11 cellular contexts compared by ENCODE assay signal in genomic region chr3:184399410-184399809, GRCh38. TPM values are rescaled to one million over a fixed set of nuclear protein-coding genes. Genes with fewer than 3 reads are reported as not detected.
A peak's percentile ranks its signal among the peaks of the same experiment; 100 is the strongest.
DNase-seq lines count a peak whose midpoint lies in the region; ATAC-seq, FAIRE-seq and TF ChIP-seq lines count a peak whose summit lies in the region.
"Had no signal": no experiment of that assay in that cellular context is flagged by ENCODE, and none has a peak within 500 bp of the region (broad histone marks: within the 10 kb centered on the region; RNA-seq: fewer than 3 reads in every experiment).

No MANE protein-coding gene starts in this region.

- DNase-seq in H54 (ENCODE audit: insufficient read length, low spot score) (peak; percentile 92), foreskin keratinocyte (peak; percentile 16 to 29), sigmoid colon (peak; percentile 83), NCI-H2171 (lab: John Stamatoyannopoulos, UW) (no peak), SHP77 treated with DMSO at 0.1 percent for 48 hours (lab: John Stamatoyannopoulos, UW) (no peak)
- DNase-seq: activated CD8-positive, alpha-beta memory T cell treated with anti-CD3 and anti-CD28 coated beads for 24 hours; DND-41; gastrocnemius medialis had no signal

- H3K36me3 ChIP-seq in sigmoid colon = no peaks in the 10 kb centered on the region
- H3K36me3 ChIP-seq: gastrocnemius medialis had no signal

- H3K27me3 ChIP-seq in foreskin keratinocyte (peaks cover 51% of the 10 kb centered on the region), sigmoid colon (peaks cover 0 to 13% (median 3%) of the 10 kb centered on the region in 3 donors)

- peak; percentile 95 for FAIRE-seq in H54 (lab: Jason Lieb, UNC)

- no peaks in the 10 kb centered on the region for H3K9me3 ChIP-seq in sigmoid colon
- H3K9me3 ChIP-seq: gastrocnemius medialis had no signal

- no peak overlapping the region for H3K27ac ChIP-seq in foreskin keratinocyte
- H3K27ac ChIP-seq in sigmoid colon = no peak overlapping the region
- H3K27ac ChIP-seq: gastrocnemius medialis had no signal

- no peak overlapping the region for H3K4me3 ChIP-seq in sigmoid colon
- H3K4me3 ChIP-seq: gastrocnemius medialis had no signal

- H3K4me1 ChIP-seq in foreskin keratinocyte = peaks cover 3% of the 10 kb centered on the region
- H3K4me1 ChIP-seq in sigmoid colon = no peaks in the 10 kb centered on the region
- H3K4me1 ChIP-seq: gastrocnemius medialis had no signal

- no peak for TF ChIP-seq POLR2A in H54 (IDR thresholded peaks at IDR 0.05; ENCODE audit: low read depth, low read length)
- TF ChIP-seq POLR2A in sigmoid colon (IDR thresholded peaks at IDR 0.05) = no peak

- TF ChIP-seq EP300 in sigmoid colon (IDR thresholded peaks at IDR 0.05) = no peak

- ATAC-seq in SK-N-SH treated with all-trans-retinoic acid at 6 μM for 48 hours (peak; percentile 86), foreskin keratinocyte (no peak), HG03196 (IDR thresholded peaks at IDR 0.05; ENCODE audit: unreplicated experiment) (no peak), HG03378 (IDR thresholded peaks at IDR 0.05; ENCODE audit: unreplicated experiment) (no peak)

- no peak for TF ChIP-seq CTCF in foreskin keratinocyte (conservative IDR thresholded peaks at IDR 0.05)
- TF ChIP-seq CTCF in sigmoid colon (IDR thresholded peaks at IDR 0.05) = no peak

- intact Hi-C loops in sigmoid colon (cut with DNase I) = no loop called here

- 14 to 34% methylated on average over 9 of the region's 9 CpGs for WGBS in sigmoid colon, 2 donors

TF ChIP-seq in SK-N-SH treated with all-trans-retinoic acid at 6 μM for 48 hours, 23 proteins besides CTCF, POLR2A, EP300 and RAD21:
- TF ChIP-seq CREB5 (CRISPR knock-in tag; IDR thresholded peaks at IDR 0.05; ENCODE audit: low read depth) (no peak), ESRRG (CRISPR knock-in tag; IDR thresholded peaks at IDR 0.05) (no peak), ZNF8 (CRISPR knock-in tag; IDR thresholded peaks at IDR 0.05) (no peak), ZC3H10 (CRISPR knock-in tag; IDR thresholded peaks at IDR 0.05) (no peak), TOX (CRISPR knock-in tag; IDR thresholded peaks at IDR 0.05; ENCODE audit: borderline replicate concordance) (no peak), SNAI2 (CRISPR knock-in tag; IDR thresholded peaks at IDR 0.05) (no peak), ZNF70 (CRISPR knock-in tag; IDR thresholded peaks at IDR 0.05) (no peak), ISL1 (CRISPR knock-in tag; IDR thresholded peaks at IDR 0.05) (no peak), CSRNP3 (CRISPR knock-in tag; IDR thresholded peaks at IDR 0.05) (no peak), PATZ1 (CRISPR knock-in tag; IDR thresholded peaks at IDR 0.05; ENCODE audit: borderline replicate concordance) (no peak), BACH2 (CRISPR knock-in tag; IDR thresholded peaks at IDR 0.05; ENCODE audit: borderline replicate concordance) (no peak)

RNA-seq across cellular contexts. Expression of gene CHRD, which starts 19.6 kb away (rescaled TPM):
- not detected in 2 replicates for total RNA-seq in foreskin keratinocyte
- polyA plus RNA-seq in foreskin keratinocyte = not detected in 2 replicates
- total RNA-seq in sigmoid colon = 10 to 100 TPM in 2 of 4 donors, 1 to 10 TPM in 2; 5.7 to 16.3 (median 11.3) TPM
- 1 to 10 TPM in 2 of 3 donors, under 1 TPM in 1; 0.23 to 4.5 (median 1.8) TPM for polyA plus RNA-seq in sigmoid colon

RNA-seq across cellular contexts. Expression of gene THPO, which starts 21.4 kb away (rescaled TPM):
- total RNA-seq in foreskin keratinocyte (not detected in 2 replicates), sigmoid colon (under 1 TPM in 1 of 4 donors, not detected in 3; 0.36 TPM)
- polyA plus RNA-seq in foreskin keratinocyte (not detected in 2 replicates), sigmoid colon (under 1 TPM in 1 of 3 donors, not detected in 2; 0.25 TPM)

RNA-seq across cellular contexts. Expression of gene POLR2H, which starts 37.9 kb away (rescaled TPM):
- total RNA-seq in foreskin keratinocyte (81.0 and 92.9 TPM in 2 replicates), sigmoid colon (10 to 100 TPM; 53.2 to 92.5 (median 74.7) TPM)
- polyA plus RNA-seq in foreskin keratinocyte (116 and 138 TPM in 2 replicates), sigmoid colon (100 to 1,000 TPM; 132 to 162 (median 146) TPM)

RNA-seq across cellular contexts. Expression of gene CLCN2, which starts 38.0 kb away (rescaled TPM):
- total RNA-seq in foreskin keratinocyte = 4.7 and 5.4 TPM in 2 replicates
- polyA plus RNA-seq in foreskin keratinocyte = 3.8 and 3.9 TPM in 2 replicates
- total RNA-seq in sigmoid colon = 1 to 10 TPM; 1.6 to 3.3 (median 2.6) TPM
- polyA plus RNA-seq in sigmoid colon = 10 to 100 TPM; 10.9 to 30.2 (median 13.2) TPM

Comparison
In these comparisons a context has a peak if more than half of its experiments do, and no peak if none do; other contexts are left out.
1. DNase-seq: peak in H54 (single experiment), foreskin keratinocyte (2 of 2) and sigmoid colon (single experiment); none in NCI-H2171 (single experiment) and SHP77 treated with DMSO at 0.1 percent for 48 hours (single experiment).